In the genomic region with DNA sequence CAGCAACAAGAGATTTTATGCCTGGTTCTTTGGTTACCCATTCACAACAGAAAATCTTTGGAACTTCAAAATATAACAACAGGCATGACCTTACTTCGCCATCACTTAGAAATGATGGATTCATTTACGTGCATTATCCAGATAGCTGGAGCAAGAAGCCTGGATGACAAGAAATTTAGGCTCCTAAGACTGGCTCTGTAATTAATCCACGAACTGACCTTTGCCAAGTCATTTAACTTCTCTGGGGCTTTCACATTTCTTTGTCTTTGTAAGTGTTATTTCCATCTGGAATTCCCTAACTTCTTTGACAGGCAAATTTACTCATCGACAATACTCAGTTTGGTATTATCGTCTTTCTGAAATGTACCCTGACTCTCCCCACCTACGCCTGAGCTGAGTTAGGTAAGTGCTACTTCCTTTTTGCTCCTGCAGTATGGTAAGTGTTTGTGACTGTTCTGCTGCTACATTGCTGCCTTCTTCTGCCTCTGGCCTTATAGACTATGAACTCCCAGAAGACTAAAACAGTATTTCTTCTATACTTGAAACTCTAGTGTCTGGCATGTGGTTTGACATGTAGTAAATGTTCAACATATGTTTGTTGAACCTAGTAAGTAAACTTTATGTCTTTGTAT, we compare ENCODE assay signal across 8 cellular contexts. TPM values are rescaled to one million over a fixed set of nuclear protein-coding genes. Genes with fewer than 3 reads are reported as not detected.
DNase-seq lines count a peak whose midpoint lies in the region; ATAC-seq and TF ChIP-seq lines count a peak whose summit lies in the region.

No MANE protein-coding gene starts in this region.

- POLR2A ChIA-PET in activated CD4-positive, alpha-beta memory T cell treated with anti-CD3 and anti-CD28 coated beads, Interleukin-2, amount 10 ng/mL, durations not matched to agents 7 days and 5 days (lab: Charles Lee): interaction anchor here (2.1 to 2.3 kb wide), 3 partner anchors 9 to 92 kb away, joined by 6 to 11 read pairs (median 9); no protein-coding TSS in a partner anchor

- H3K27me3 Mint-ChIP-seq in activated CD4-positive, alpha-beta memory T cell treated with anti-CD3 and anti-CD28 coated beads, Interleukin-2, amount 10 ng/mL, durations not matched to agents 7 days and 5 days: no peaks in the 10 kb centered on the region
- no peaks in the 10 kb centered on the region for H3K27me3 Mint-ChIP-seq in type B pancreatic cell

- peak overlapping the region; percentile 61 for H3K27ac Mint-ChIP-seq in activated CD4-positive, alpha-beta memory T cell treated with anti-CD3 and anti-CD28 coated beads, Interleukin-2, amount 10 ng/mL, durations not matched to agents 7 days and 5 days
- H3K27ac Mint-ChIP-seq in type B pancreatic cell: peak overlapping the region; percentile 15

- ATAC-seq in HG02943 (IDR thresholded peaks at IDR 0.05; ENCODE audit: low read depth, unreplicated experiment): peak; percentile 94

- H3K4me3 Mint-ChIP-seq in activated CD4-positive, alpha-beta memory T cell treated with anti-CD3 and anti-CD28 coated beads, Interleukin-2, amount 10 ng/mL, durations not matched to agents 7 days and 5 days: peak overlapping the region; percentile 22
- no peak overlapping the region for H3K4me3 Mint-ChIP-seq in type B pancreatic cell

- TF ChIP-seq CTCF in type B pancreatic cell (conservative IDR thresholded peaks at IDR 0.05): no peak

- no peaks in the 10 kb centered on the region for H3K36me3 Mint-ChIP-seq in activated CD4-positive, alpha-beta memory T cell treated with anti-CD3 and anti-CD28 coated beads, Interleukin-2, amount 10 ng/mL, durations not matched to agents 7 days and 5 days (ENCODE audit: low read depth)
- no peaks in the 10 kb centered on the region for H3K36me3 Mint-ChIP-seq in type B pancreatic cell

- H3K4me1 Mint-ChIP-seq in activated CD4-positive, alpha-beta memory T cell treated with anti-CD3 and anti-CD28 coated beads, Interleukin-2, amount 10 ng/mL, durations not matched to agents 7 days and 5 days: peaks cover 42% of the 10 kb centered on the region
- H3K4me1 Mint-ChIP-seq in type B pancreatic cell (ENCODE audit: unreplicated experiment): peaks cover 4% of the 10 kb centered on the region

- DNase-seq in activated naive CD4-positive, alpha-beta T cell treated with Interleukin-2 at 50 U/mL for 16 hours: peak; percentile 49
- DNase-seq in activated naive CD4-positive, alpha-beta T cell (lab: John Stamatoyannopoulos, UW): no peak
- no peak for DNase-seq in activated CD4-positive, alpha-beta memory T cell treated with anti-CD3 and anti-CD28 coated beads, Interleukin-2, amount 10 ng/mL, durations not matched to agents 7 days and 5 days
- no peak for DNase-seq in type B pancreatic cell (ENCODE audit: extremely low spot score, unreplicated experiment)
- no peak for DNase-seq in 8988T
- no peak for DNase-seq in middle frontal gyrus (ENCODE audit: extremely low spot score, low spot score)
- no peak for DNase-seq in NOMO-1 (lab: John Stamatoyannopoulos, UW; ENCODE audit: unreplicated experiment in 2 of 2)

- CTCF ChIA-PET in activated CD4-positive, alpha-beta memory T cell treated with anti-CD3 and anti-CD28 coated beads, Interleukin-2, amount 10 ng/mL, durations not matched to agents 7 days and 5 days (lab: Charles Lee): no interaction called here

- peaks cover 2% of the 10 kb centered on the region for H3K9me3 Mint-ChIP-seq in activated CD4-positive, alpha-beta memory T cell treated with anti-CD3 and anti-CD28 coated beads, Interleukin-2, amount 10 ng/mL, durations not matched to agents 7 days and 5 days
- no peaks in the 10 kb centered on the region for H3K9me3 Mint-ChIP-seq in type B pancreatic cell

RNA-seq across cellular contexts. Expression of gene MDFIC, which starts 5.5 kb away (rescaled TPM):
- 10 to 100 TPM; 85.8 to 90.7 TPM for total RNA-seq in activated CD4-positive, alpha-beta memory T cell treated with anti-CD3 and anti-CD28 coated beads, Interleukin-2, amount 10 ng/mL, durations not matched to agents 7 days and 5 days
- 20.2 and 20.7 TPM in 2 replicates for total RNA-seq in type B pancreatic cell (ENCODE audit: low replicate concordance)
